In the genomic region with DNA sequence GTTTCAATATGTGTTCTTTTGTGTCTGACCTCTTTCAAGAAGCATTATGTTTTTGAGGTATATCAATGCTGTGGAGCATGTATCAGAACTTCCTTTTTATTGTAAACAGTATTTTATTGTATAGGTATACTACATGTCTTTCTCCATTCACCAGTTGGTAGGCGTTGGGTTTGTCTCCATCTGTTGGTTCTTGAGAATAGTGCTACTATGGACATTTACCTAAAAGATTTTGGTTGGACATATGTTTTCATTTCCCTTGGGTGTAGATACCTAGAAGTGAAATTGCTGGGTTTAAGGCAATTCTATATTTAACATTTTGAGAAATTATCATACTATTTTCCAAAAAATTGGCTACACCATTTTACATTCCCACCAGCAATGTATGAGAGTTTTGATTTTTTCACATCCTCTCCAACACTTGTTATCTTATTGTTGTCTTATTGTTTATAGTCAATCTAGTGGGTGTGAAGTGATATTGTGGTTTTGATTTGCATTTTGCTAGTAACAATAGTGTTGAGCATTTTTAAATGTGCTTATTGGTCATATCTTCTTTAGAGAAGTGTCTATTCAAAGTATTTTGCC, we compare ENCODE assay signal across 1 cellular context.
TF ChIP-seq lines count a peak whose summit lies in the region.

No MANE protein-coding gene starts in this region.

TF ChIP-seq in GM23338, 12 proteins besides CTCF, POLR2A, EP300 and RAD21 (continued from another document):
- TF ChIP-seq, protein P1, sequence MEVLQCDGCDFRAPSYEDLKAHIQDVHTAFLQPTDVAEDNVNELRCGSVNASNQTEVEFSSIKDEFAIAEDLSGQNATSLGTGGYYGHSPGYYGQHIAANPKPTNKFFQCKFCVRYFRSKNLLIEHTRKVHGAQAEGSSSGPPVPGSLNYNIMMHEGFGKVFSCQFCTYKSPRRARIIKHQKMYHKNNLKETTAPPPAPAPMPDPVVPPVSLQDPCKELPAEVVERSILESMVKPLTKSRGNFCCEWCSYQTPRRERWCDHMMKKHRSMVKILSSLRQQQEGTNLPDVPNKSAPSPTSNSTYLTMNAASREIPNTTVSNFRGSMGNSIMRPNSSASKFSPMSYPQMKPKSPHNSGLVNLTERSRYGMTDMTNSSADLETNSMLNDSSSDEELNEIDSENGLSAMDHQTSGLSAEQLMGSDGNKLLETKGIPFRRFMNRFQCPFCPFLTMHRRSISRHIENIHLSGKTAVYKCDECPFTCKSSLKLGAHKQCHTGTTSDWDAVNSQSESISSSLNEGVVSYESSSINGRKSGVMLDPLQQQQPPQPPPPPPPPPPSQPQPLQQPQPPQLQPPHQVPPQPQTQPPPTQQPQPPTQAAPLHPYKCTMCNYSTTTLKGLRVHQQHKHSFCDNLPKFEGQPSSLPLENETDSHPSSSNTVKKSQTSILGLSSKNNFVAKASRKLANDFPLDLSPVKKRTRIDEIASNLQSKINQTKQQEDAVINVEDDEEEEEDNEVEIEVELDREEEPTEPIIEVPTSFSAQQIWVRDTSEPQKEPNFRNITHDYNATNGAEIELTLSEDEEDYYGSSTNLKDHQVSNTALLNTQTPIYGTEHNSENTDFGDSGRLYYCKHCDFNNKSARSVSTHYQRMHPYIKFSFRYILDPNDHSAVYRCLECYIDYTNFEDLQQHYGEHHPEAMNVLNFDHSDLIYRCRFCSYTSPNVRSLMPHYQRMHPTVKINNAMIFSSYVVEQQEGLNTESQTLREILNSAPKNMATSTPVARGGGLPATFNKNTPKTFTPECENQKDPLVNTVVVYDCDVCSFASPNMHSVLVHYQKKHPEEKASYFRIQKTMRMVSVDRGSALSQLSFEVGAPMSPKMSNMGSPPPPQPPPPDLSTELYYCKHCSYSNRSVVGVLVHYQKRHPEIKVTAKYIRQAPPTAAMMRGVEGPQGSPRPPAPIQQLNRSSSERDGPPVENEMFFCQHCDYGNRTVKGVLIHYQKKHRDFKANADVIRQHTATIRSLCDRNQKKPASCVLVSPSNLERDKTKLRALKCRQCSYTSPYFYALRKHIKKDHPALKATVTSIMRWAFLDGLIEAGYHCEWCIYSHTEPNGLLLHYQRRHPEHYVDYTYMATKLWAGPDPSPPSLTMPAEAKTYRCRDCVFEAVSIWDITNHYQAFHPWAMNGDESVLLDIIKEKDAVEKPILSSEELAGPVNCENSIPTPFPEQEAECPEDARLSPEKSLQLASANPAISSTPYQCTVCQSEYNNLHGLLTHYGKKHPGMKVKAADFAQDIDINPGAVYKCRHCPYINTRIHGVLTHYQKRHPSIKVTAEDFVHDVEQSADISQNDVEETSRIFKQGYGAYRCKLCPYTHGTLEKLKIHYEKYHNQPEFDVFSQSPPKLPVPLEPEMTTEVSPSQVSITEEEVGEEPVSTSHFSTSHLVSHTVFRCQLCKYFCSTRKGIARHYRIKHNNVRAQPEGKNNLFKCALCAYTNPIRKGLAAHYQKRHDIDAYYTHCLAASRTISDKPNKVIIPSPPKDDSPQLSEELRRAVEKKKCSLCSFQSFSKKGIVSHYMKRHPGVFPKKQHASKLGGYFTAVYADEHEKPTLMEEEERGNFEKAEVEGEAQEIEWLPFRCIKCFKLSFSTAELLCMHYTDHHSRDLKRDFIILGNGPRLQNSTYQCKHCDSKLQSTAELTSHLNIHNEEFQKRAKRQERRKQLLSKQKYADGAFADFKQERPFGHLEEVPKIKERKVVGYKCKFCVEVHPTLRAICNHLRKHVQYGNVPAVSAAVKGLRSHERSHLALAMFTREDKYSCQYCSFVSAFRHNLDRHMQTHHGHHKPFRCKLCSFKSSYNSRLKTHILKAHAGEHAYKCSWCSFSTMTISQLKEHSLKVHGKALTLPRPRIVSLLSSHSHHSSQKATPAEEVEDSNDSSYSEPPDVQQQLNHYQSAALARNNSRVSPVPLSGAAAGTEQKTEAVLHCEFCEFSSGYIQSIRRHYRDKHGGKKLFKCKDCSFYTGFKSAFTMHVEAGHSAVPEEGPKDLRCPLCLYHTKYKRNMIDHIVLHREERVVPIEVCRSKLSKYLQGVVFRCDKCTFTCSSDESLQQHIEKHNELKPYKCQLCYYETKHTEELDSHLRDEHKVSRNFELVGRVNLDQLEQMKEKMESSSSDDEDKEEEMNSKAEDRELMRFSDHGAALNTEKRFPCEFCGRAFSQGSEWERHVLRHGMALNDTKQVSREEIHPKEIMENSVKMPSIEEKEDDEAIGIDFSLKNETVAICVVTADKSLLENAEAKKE (CRISPR knock-in tag; IDR thresholded peaks at IDR 0.05) = no peak
- TF ChIP-seq EZH2phosphoT487 (IDR thresholded peaks at IDR 0.05; ENCODE audit: unreplicated experiment) (no peak), JUNB (IDR thresholded peaks at IDR 0.05; ENCODE audit: unreplicated experiment) (no peak), STAT1 (IDR thresholded peaks at IDR 0.05; ENCODE audit: unreplicated experiment) (no peak), ZNF114 (CRISPR knock-in tag; IDR thresholded peaks at IDR 0.05) (no peak), CREB1 (CRISPR knock-in tag; IDR thresholded peaks at IDR 0.05; ENCODE audit: low read depth) (no peak), NANOG (IDR thresholded peaks at IDR 0.05; ENCODE audit: borderline replicate concordance) (no peak), EZH2 (IDR thresholded peaks at IDR 0.05; ENCODE audit: low read depth, unreplicated experiment) (no peak), POLR2AphosphoS5 (IDR thresholded peaks at IDR 0.05; ENCODE audit: low read depth) (no peak), ZNF331 (CRISPR knock-in tag; IDR thresholded peaks at IDR 0.05; ENCODE audit: low read depth) (no peak)
- TF ChIP-seq, protein P2, sequence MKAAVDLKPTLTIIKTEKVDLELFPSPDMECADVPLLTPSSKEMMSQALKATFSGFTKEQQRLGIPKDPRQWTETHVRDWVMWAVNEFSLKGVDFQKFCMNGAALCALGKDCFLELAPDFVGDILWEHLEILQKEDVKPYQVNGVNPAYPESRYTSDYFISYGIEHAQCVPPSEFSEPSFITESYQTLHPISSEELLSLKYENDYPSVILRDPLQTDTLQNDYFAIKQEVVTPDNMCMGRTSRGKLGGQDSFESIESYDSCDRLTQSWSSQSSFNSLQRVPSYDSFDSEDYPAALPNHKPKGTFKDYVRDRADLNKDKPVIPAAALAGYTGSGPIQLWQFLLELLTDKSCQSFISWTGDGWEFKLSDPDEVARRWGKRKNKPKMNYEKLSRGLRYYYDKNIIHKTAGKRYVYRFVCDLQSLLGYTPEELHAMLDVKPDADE (IDR thresholded peaks at IDR 0.05) = no peak
